In the genomic region with DNA sequence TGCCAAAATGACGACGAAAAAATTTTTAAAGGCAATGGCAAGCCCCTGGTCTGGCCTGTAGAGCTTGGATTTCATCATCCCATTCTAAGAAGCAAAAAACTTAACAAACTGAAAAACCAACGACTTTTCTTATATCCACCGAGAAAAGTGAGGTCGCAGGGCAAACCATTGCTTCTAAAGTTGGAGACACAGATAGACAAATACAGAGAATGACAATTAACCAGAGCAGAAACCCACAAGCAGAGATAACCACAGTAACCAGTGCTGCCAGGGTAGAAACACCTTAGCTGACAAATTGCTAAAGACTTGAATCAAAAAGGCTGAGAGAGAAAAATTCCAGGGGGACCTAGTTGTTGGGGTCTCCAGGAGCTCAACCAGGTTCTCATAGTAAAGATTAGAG, we compare ENCODE assay signal across 21 cellular contexts.
"Had no signal": no experiment of that assay in that cellular context is flagged by ENCODE, and none has a peak within 500 bp of the region (broad histone marks: within the 10 kb centered on the region; RNA-seq: fewer than 3 reads in every experiment).

No MANE protein-coding gene starts in this region.

- FAIRE-seq: HTR-8/SVneo, K562 had no signal

- DNase-seq: MV-4-11; NCI-H1048; NCI-H1105; NCI-H1417; NCI-H1436 treated with DMSO at 0.1 percent for 48 hours; NCI-H1694; NCI-H1930; NCI-H2081; NCI-H2107; NCI-H2227 treated with DMSO at 0.1 percent for 48 hours; NCI-H524; NCI-H526 treated with DMSO at 0.1 percent for 48 hours; NCI-H748 treated with DMSO at 0.1 percent for 48 hours; NK-92 treated with Interleukin-12 subunit alpha and Interleukin-12 subunit beta, amount 100 ng/mL, for 24 hours; PC-3; SHP77 had no signal

- H3K4me3 ChIP-seq: K562 had no signal

- H3K27ac ChIP-seq: HL-60, RWPE1 had no signal

- ATAC-seq: K562, Panc1, PC-3 had no signal
